ENCODE assay signal across 1 cellular context in genomic region chr19:3013261-3013725, GRCh38.
TF ChIP-seq lines count a peak whose summit lies in the region.

No MANE protein-coding gene starts in this region.

TF ChIP-seq in HEK293, 187 proteins besides CTCF, POLR2A, EP300 and RAD21 (continued from another document):
- TF ChIP-seq PRDM4 (tag by site-specific recombination; IDR thresholded peaks at IDR 0.05), result peak; percentile 99
- TF ChIP-seq ZNF449 (tag by site-specific recombination; IDR thresholded peaks at IDR 0.05), result peak; percentile 59; the same call in 1 of the 2 replicates
- TF ChIP-seq ZNF664 (tag by site-specific recombination; IDR thresholded peaks at IDR 0.05), result no peak
- TF ChIP-seq ZNF202 (tag by site-specific recombination; IDR thresholded peaks at IDR 0.05; ENCODE audit: borderline replicate concordance), result no peak
- no peak for TF ChIP-seq HOXD13 (CRISPR knock-in tag; IDR thresholded peaks at IDR 0.05; ENCODE audit: borderline replicate concordance)
- TF ChIP-seq TCF7L2 (IDR thresholded peaks at IDR 0.05; ENCODE audit: borderline replicate concordance, low read depth, low read length), result no peak
- no peak for TF ChIP-seq ZNF837 (tag by site-specific recombination; IDR thresholded peaks at IDR 0.05)
- no peak for TF ChIP-seq ZNF555 (tag by site-specific recombination; conservative IDR thresholded peaks at IDR 0.05)
- TF ChIP-seq ZNF292 (tag by site-specific recombination; IDR thresholded peaks at IDR 0.05; ENCODE audit: borderline replicate concordance, low read depth), result no peak
- no peak for TF ChIP-seq ZNF785 (tag by site-specific recombination; IDR thresholded peaks at IDR 0.05)
- TF ChIP-seq ZNF830 (tag by site-specific recombination; IDR thresholded peaks at IDR 0.05; ENCODE audit: low read depth), result no peak
- TF ChIP-seq ZNF133 (tag by site-specific recombination; IDR thresholded peaks at IDR 0.05), result no peak
- TF ChIP-seq ZBTB8A (tag by site-specific recombination; IDR thresholded peaks at IDR 0.05), result 0 out of 2 replicates have a peak, but pooled peaks have one; percentile 21
- no peak for TF ChIP-seq ZNF670 (tag by site-specific recombination; IDR thresholded peaks at IDR 0.05; ENCODE audit: low read depth)
- no peak for TF ChIP-seq ZBTB6 (tag by site-specific recombination; IDR thresholded peaks at IDR 0.05)
- no peak for TF ChIP-seq OVOL3 (tag by site-specific recombination; IDR thresholded peaks at IDR 0.05)
TF ChIP-seq in HEK293: peak in this region for 3.
